ENCODE assay signal across 17 cellular contexts in genomic region chr3:9386501-9387321, GRCh38. TPM values are rescaled to one million over a fixed set of nuclear protein-coding genes. Genes with fewer than 3 reads are reported as not detected.
DNase-seq lines count a peak whose midpoint lies in the region; ATAC-seq and TF ChIP-seq lines count a peak whose summit lies in the region.
"Had no signal": no experiment of that assay in that cellular context is flagged by ENCODE, and none has a peak within 500 bp of the region (broad histone marks: within the 10 kb centered on the region; RNA-seq: fewer than 3 reads in every experiment).

No MANE protein-coding gene starts in this region.

- H3K4me3 ChIP-seq in CD8-positive, alpha-beta T cell (ENCODE audit: low read depth, low read length): no peak overlapping the region
- no peak overlapping the region for H3K4me3 ChIP-seq in esophagus squamous epithelium
- no peak overlapping the region for H3K4me3 ChIP-seq in suprapubic skin
- H3K4me3 ChIP-seq in aorta (ENCODE audit: low read length in 2 of 2): no peak overlapping the region
- H3K4me3 ChIP-seq: spleen had no signal

- TF ChIP-seq CTCF in 22Rv1 (IDR thresholded peaks at IDR 0.05): no peak
- no peak for TF ChIP-seq CTCF in CD8-positive, alpha-beta T cell (IDR thresholded peaks at IDR 0.05)
- no peak for TF ChIP-seq CTCF in esophagus squamous epithelium (IDR thresholded peaks at IDR 0.05)
- TF ChIP-seq CTCF in suprapubic skin (IDR thresholded peaks at IDR 0.05): no peak

- TF ChIP-seq POLR2A in esophagus squamous epithelium (IDR thresholded peaks at IDR 0.05) (no peak), suprapubic skin (IDR thresholded peaks at IDR 0.05) (no peak)

- CTCF ChIA-PET in CD8-positive, alpha-beta T cell (lab: Charles Lee): no interaction called here
- CTCF ChIA-PET in activated CD4-positive, alpha-beta memory T cell treated with anti-CD3 and anti-CD28 coated beads for 36 hours (lab: Charles Lee): no interaction called here

- H3K27ac ChIP-seq in 22Rv1: peak overlapping the region; percentile 49; the same call in 1 of the 2 replicates
- no peak overlapping the region for H3K27ac ChIP-seq in CD8-positive, alpha-beta T cell (ENCODE audit: low read depth, low read length)
- H3K27ac ChIP-seq in esophagus squamous epithelium: peak overlapping the region in 1 of 4 donors; percentile 21
- H3K27ac ChIP-seq in suprapubic skin: no peak overlapping the region
- no peak overlapping the region for H3K27ac ChIP-seq in aorta (ENCODE audit: low read depth in 1 of 2, low read length in 2 of 2)
- H3K27ac ChIP-seq: parathyroid adenoma had no signal

- H3K9me3 Mint-ChIP-seq in CD8-positive, alpha-beta T cell: no peaks in the 10 kb centered on the region
- H3K9me3 Mint-ChIP-seq in activated CD4-positive, alpha-beta memory T cell treated with anti-CD3 and anti-CD28 coated beads for 36 hours: no peaks in the 10 kb centered on the region
- no peaks in the 10 kb centered on the region for H3K9me3 Mint-ChIP-seq in memory B cell

- peaks cover 92% of the 10 kb centered on the region for H3K36me3 Mint-ChIP-seq in CD8-positive, alpha-beta T cell
- H3K36me3 Mint-ChIP-seq in activated CD4-positive, alpha-beta memory T cell treated with anti-CD3 and anti-CD28 coated beads for 36 hours: peaks cover 61% of the 10 kb centered on the region
- H3K36me3 Mint-ChIP-seq in memory B cell: peaks cover 25% of the 10 kb centered on the region

- H3K27ac Mint-ChIP-seq in CD8-positive, alpha-beta T cell: peak overlapping the region; percentile 75
- peak overlapping the region; percentile 60 for H3K27ac Mint-ChIP-seq in activated CD4-positive, alpha-beta memory T cell treated with anti-CD3 and anti-CD28 coated beads for 36 hours
- H3K27ac Mint-ChIP-seq in memory B cell: peak overlapping the region; percentile 85

- no peaks in the 10 kb centered on the region for H3K27me3 ChIP-seq in CD8-positive, alpha-beta T cell (ENCODE audit: insufficient read depth, low read length)
- H3K27me3 ChIP-seq in esophagus squamous epithelium (no peaks in the 10 kb centered on the region), suprapubic skin (no peaks in the 10 kb centered on the region), aorta (ENCODE audit: control insufficient read depth in 1 of 2, insufficient read depth in 2 of 2, low read length in 1 of 2) (no peaks in the 10 kb centered on the region)
- H3K27me3 ChIP-seq: spleen had no signal

- 29 to 63% methylated on average over 1 of the region's 1 CpG for WGBS in esophagus squamous epithelium, 2 donors
- 50% methylated on average over 1 of the region's 1 CpG for WGBS in suprapubic skin
- 0 to 27% methylated on average over 1 of the region's 1 CpG for whole genome bisulfite sequencing in aorta, 2 donors

- no peaks in the 10 kb centered on the region for H3K27me3 Mint-ChIP-seq in CD8-positive, alpha-beta T cell (ENCODE audit: low read depth)
- H3K27me3 Mint-ChIP-seq in activated CD4-positive, alpha-beta memory T cell treated with anti-CD3 and anti-CD28 coated beads for 36 hours: no peaks in the 10 kb centered on the region
- no peaks in the 10 kb centered on the region for H3K27me3 Mint-ChIP-seq in memory B cell

- H3K4me1 Mint-ChIP-seq in CD8-positive, alpha-beta T cell (ENCODE audit: low read depth): peaks cover 46% of the 10 kb centered on the region
- peaks cover 31% of the 10 kb centered on the region for H3K4me1 Mint-ChIP-seq in activated CD4-positive, alpha-beta memory T cell treated with anti-CD3 and anti-CD28 coated beads for 36 hours (ENCODE audit: low read depth)
- H3K4me1 Mint-ChIP-seq in memory B cell: peaks cover 9% of the 10 kb centered on the region

- H3K4me3 Mint-ChIP-seq in CD8-positive, alpha-beta T cell: no peak overlapping the region
- H3K4me3 Mint-ChIP-seq in activated CD4-positive, alpha-beta memory T cell treated with anti-CD3 and anti-CD28 coated beads for 36 hours: no peak overlapping the region
- H3K4me3 Mint-ChIP-seq in memory B cell: no peak overlapping the region

- TF ChIP-seq EP300 in suprapubic skin (IDR thresholded peaks at IDR 0.05): no peak

- POLR2A ChIA-PET in CD8-positive, alpha-beta T cell (lab: Charles Lee): interaction anchor here (0.6 to 1.2 kb wide), 3 partner anchors 10 to 335 kb away, joined by 3 to 5 read pairs (median 4); partner anchors contain the start of gene THUMPD3
- POLR2A ChIA-PET in activated CD4-positive, alpha-beta memory T cell treated with anti-CD3 and anti-CD28 coated beads for 36 hours (lab: Charles Lee): no interaction called here

- peaks cover 67% of the 10 kb centered on the region for H3K36me3 ChIP-seq in CD8-positive, alpha-beta T cell (ENCODE audit: insufficient read depth, low read length)
- H3K36me3 ChIP-seq in esophagus squamous epithelium (peaks cover 10 to 96% (median 49%) of the 10 kb centered on the region in 3 donors), suprapubic skin (peaks cover 80% of the 10 kb centered on the region), aorta (ENCODE audit: control insufficient read depth in 1 of 2, insufficient read depth in 2 of 2, low read length in 1 of 2) (peaks cover 3 to 16% of the 10 kb centered on the region in 2 donors)

- H3K9me3 ChIP-seq in CD8-positive, alpha-beta T cell (ENCODE audit: low read length): no peaks in the 10 kb centered on the region
- H3K9me3 ChIP-seq in esophagus squamous epithelium: no peaks in the 10 kb centered on the region
- no peaks in the 10 kb centered on the region for H3K9me3 ChIP-seq in suprapubic skin
- no peaks in the 10 kb centered on the region for H3K9me3 ChIP-seq in aorta (ENCODE audit: control insufficient read depth, low read length)
- H3K9me3 ChIP-seq: spleen had no signal

- H3K4me1 ChIP-seq in CD8-positive, alpha-beta T cell (ENCODE audit: insufficient read depth, low read length): peaks cover 19% of the 10 kb centered on the region
- H3K4me1 ChIP-seq in esophagus squamous epithelium (peaks cover 0 to 47% (median 25%) of the 10 kb centered on the region in 3 donors), suprapubic skin (peaks cover 22% of the 10 kb centered on the region), aorta (ENCODE audit: control insufficient read depth in 1 of 2, insufficient read depth in 2 of 2, low read length in 2 of 2) (no peaks in the 10 kb centered on the region)
- H3K4me1 ChIP-seq: parathyroid adenoma had no signal

- ATAC-seq in CD8-positive, alpha-beta T cell: no peak
- ATAC-seq in memory B cell (ENCODE audit: low read depth) (no peak), aorta (ENCODE audit: low FRiP score) (no peak)

- no peak for DNase-seq in CD8-positive, alpha-beta T cell
- DNase-seq in activated CD4-positive, alpha-beta memory T cell treated with anti-CD3 and anti-CD28 coated beads for 36 hours: no peak
- no peak for DNase-seq in memory B cell (ENCODE audit: low spot score in 2 of 2)
- DNase-seq in esophagus squamous epithelium (lab: John Stamatoyannopoulos, UW): no peak
- no peak for DNase-seq in suprapubic skin (ENCODE audit: low spot score in 2 of 2)
- no peak for DNase-seq in NCI-H446 treated with DMSO at 0.1 percent for 48 hours (lab: John Stamatoyannopoulos, UW)
- no peak for DNase-seq in aorta
- DNase-seq: activated CD4-positive, CD25-positive, alpha-beta regulatory T cell treated with anti-CD3 and anti-CD28 coated beads, Interleukin-2, amount 50 U/mL, for 72 hours; DND-41; H7; NCI-H1930; NCI-H524; spleen; substantia nigra; SW 1271 had no signal

- intact Hi-C loops in CD8-positive, alpha-beta T cell (cut with DNase I, micrococcal nuclease): loop anchor here (1.0 to 5.0 kb wide), 2 partner anchors 18 to 36 kb away; no protein-coding TSS in a partner anchor
- intact Hi-C loops in activated CD4-positive, alpha-beta memory T cell treated with anti-CD3 and anti-CD28 coated beads for 36 hours (cut with micrococcal nuclease): loop anchor here (5.0 kb wide), 1 partner anchor 36 kb away; no protein-coding TSS in a partner anchor
- intact Hi-C loops in esophagus squamous epithelium (cut with DNase I) (no loop called here), aorta (cut with DNase I) (loop anchor here (5.0 to 10.0 kb wide), 3 partner anchors 36 to 58 kb away; no protein-coding TSS in a partner anchor)

RNA-seq across cellular contexts. Expression of gene SETD5, which starts 10.7 kb away (rescaled TPM):
- 10 to 100 TPM; 56.7 to 58.9 TPM for total RNA-seq in CD8-positive, alpha-beta T cell
- total RNA-seq in activated CD4-positive, alpha-beta memory T cell treated with anti-CD3 and anti-CD28 coated beads for 36 hours: 100 to 1,000 TPM in 1 of 2 experiments, 10 to 100 TPM in 1; 98.0 to 103 TPM
- total RNA-seq in esophagus squamous epithelium (10 to 100 TPM; 41.8 to 89.3 (median 54.4) TPM), suprapubic skin (100 to 1,000 TPM in 2 of 4 donors, 10 to 100 TPM in 2; 72.5 to 272 (median 108) TPM), aorta (100 to 1,000 TPM; 148 to 200 TPM)
- 10 to 100 TPM; 13.9 to 37.3 TPM for polyA plus RNA-seq in aorta

RNA-seq across cellular contexts. Expression of gene THUMPD3, which starts 23.9 kb away (rescaled TPM):
- total RNA-seq in CD8-positive, alpha-beta T cell: 10 to 100 TPM; 84.1 to 84.3 TPM
- 10 to 100 TPM; 55.8 to 60.6 TPM for total RNA-seq in activated CD4-positive, alpha-beta memory T cell treated with anti-CD3 and anti-CD28 coated beads for 36 hours
- 10 to 100 TPM; 18.9 to 32.8 (median 31.1) TPM for total RNA-seq in esophagus squamous epithelium
- 10 to 100 TPM; 14.2 to 39.0 (median 27.5) TPM for total RNA-seq in suprapubic skin
- total RNA-seq in aorta: 10 to 100 TPM; 23.8 to 26.2 TPM
- polyA plus RNA-seq in aorta: 10 to 100 TPM; 16.9 to 22.5 TPM
